Comparison of ENCODE assay signal across 8 cellular contexts in genomic region chr12:94603434-94604068, GRCh38. TPM values are rescaled to one million over a fixed set of nuclear protein-coding genes. Genes with fewer than 3 reads are reported as not detected.
DNase-seq lines count a peak whose midpoint lies in the region; ATAC-seq and TF ChIP-seq lines count a peak whose summit lies in the region.

No MANE protein-coding gene starts in this region.

- CTCF ChIA-PET in CD8-positive, alpha-beta T cell (lab: Charles Lee), result interaction anchor here (0.6 to 1.4 kb wide), 5 partner anchors 10 to 840 kb away, joined by 3 read pairs; no protein-coding TSS in a partner anchor

- H3K9me3 ChIP-seq in CD8-positive, alpha-beta T cell (ENCODE audit: low read length), result no peaks in the 10 kb centered on the region

- no peak overlapping the region for H3K27ac Mint-ChIP-seq in CD8-positive, alpha-beta T cell
- H3K27ac Mint-ChIP-seq in glutamatergic neuron (ENCODE audit: unreplicated experiment), result no peak overlapping the region

- no peaks in the 10 kb centered on the region for H3K36me3 Mint-ChIP-seq in CD8-positive, alpha-beta T cell
- peaks cover 3% of the 10 kb centered on the region for H3K36me3 Mint-ChIP-seq in glutamatergic neuron (ENCODE audit: unreplicated experiment)

- H3K4me1 ChIP-seq in CD8-positive, alpha-beta T cell (ENCODE audit: insufficient read depth, low read length), result no peaks in the 10 kb centered on the region

- H3K27me3 ChIP-seq in CD8-positive, alpha-beta T cell (ENCODE audit: insufficient read depth, low read length), result no peaks in the 10 kb centered on the region

- no peak overlapping the region for H3K4me3 ChIP-seq in CD8-positive, alpha-beta T cell (ENCODE audit: low read depth, low read length)

- H3K36me3 ChIP-seq in CD8-positive, alpha-beta T cell (ENCODE audit: insufficient read depth, low read length), result no peaks in the 10 kb centered on the region

- peak; percentile 65 for TF ChIP-seq CTCF in CD8-positive, alpha-beta T cell (IDR thresholded peaks at IDR 0.05)
- TF ChIP-seq CTCF in LNCAP (IDR thresholded peaks at IDR 0.05) (peak; percentile 82), glutamatergic neuron (IDR thresholded peaks at IDR 0.05; ENCODE audit: partially characterized antibody, unreplicated experiment) (peak; percentile 46)

- peaks cover 7% of the 10 kb centered on the region for H3K9me3 Mint-ChIP-seq in CD8-positive, alpha-beta T cell
- H3K9me3 Mint-ChIP-seq in glutamatergic neuron (ENCODE audit: unreplicated experiment), result peaks cover 5% of the 10 kb centered on the region

- intact Hi-C loops in CD8-positive, alpha-beta T cell (cut with DNase I, micrococcal nuclease), result loop anchor here (1.0 to 10.0 kb wide), 5 partner anchors 121 to 379 kb away; no protein-coding TSS in a partner anchor

- H3K4me1 Mint-ChIP-seq in CD8-positive, alpha-beta T cell (ENCODE audit: low read depth), result no peaks in the 10 kb centered on the region
- no peaks in the 10 kb centered on the region for H3K4me1 Mint-ChIP-seq in glutamatergic neuron (ENCODE audit: low read depth, unreplicated experiment)

- peak; percentile 59 for ATAC-seq in CD8-positive, alpha-beta T cell
- ATAC-seq in HG02884 (IDR thresholded peaks at IDR 0.05; ENCODE audit: unreplicated experiment), result no peak

- H3K4me3 Mint-ChIP-seq in CD8-positive, alpha-beta T cell, result no peak overlapping the region
- H3K4me3 Mint-ChIP-seq in glutamatergic neuron (ENCODE audit: unreplicated experiment), result no peak overlapping the region

- DNase-seq in CD8-positive, alpha-beta T cell, result peak; percentile 13 to 69 (median 45)
- DNase-seq in activated T-cell treated with anti-CD3 and anti-CD28 coated beads, Interleukin-2, amount 50 U/mL, for 1 hour, result peak; percentile 50
- DNase-seq in glutamatergic neuron (peak; percentile 40), NCI-H2196 (lab: John Stamatoyannopoulos, UW; ENCODE audit: unreplicated experiment) (no peak), DMS153 (lab: John Stamatoyannopoulos, UW) (no peak)
- DNase-seq in stimulated activated CD4-positive, alpha-beta T cell treated with anti-CD3 and anti-CD28 coated beads, Interleukin-4, amount 100 ng/mL, for 24 hours, result peak; percentile 62

- no peak overlapping the region for H3K27ac ChIP-seq in CD8-positive, alpha-beta T cell (ENCODE audit: low read depth, low read length)

- POLR2A ChIA-PET in CD8-positive, alpha-beta T cell (lab: Charles Lee), result no interaction called here

- H3K27me3 Mint-ChIP-seq in CD8-positive, alpha-beta T cell (ENCODE audit: low read depth), result peaks cover 12% of the 10 kb centered on the region
- H3K27me3 Mint-ChIP-seq in glutamatergic neuron (ENCODE audit: unreplicated experiment), result no peaks in the 10 kb centered on the region

RNA-seq across cellular contexts. Expression of gene TMCC3, which starts 46.8 kb away (rescaled TPM):
- 1 to 10 TPM; 1.3 to 2.4 TPM for total RNA-seq in CD8-positive, alpha-beta T cell
- total RNA-seq in glutamatergic neuron (ENCODE audit: unreplicated experiment), result 5.7 TPM

Comparison
In these comparisons a context has a peak if more than half of its experiments do, and no peak if none do; other contexts are left out.
1. DNase-seq: peak in CD8-positive, alpha-beta T cell (7 of 7), activated T-cell treated with anti-CD3 and anti-CD28 coated beads, Interleukin-2, amount 50 U/mL, for 1 hour (single experiment), glutamatergic neuron (single experiment) and stimulated activated CD4-positive, alpha-beta T cell treated with anti-CD3 and anti-CD28 coated beads, Interleukin-4, amount 100 ng/mL, for 24 hours (single experiment); none in NCI-H2196 (single experiment) and DMS153 (single experiment).
2. Peak in every context shown above with its lines, with median percentiles within 50 percentile points of each other: CTCF ChIP-seq.